9 cellular contexts compared by ENCODE assay signal in genomic region chr6:125191916-125192609, GRCh38. TPM values are rescaled to one million over a fixed set of nuclear protein-coding genes. Genes with fewer than 3 reads are reported as not detected.
A peak's percentile ranks its signal among the peaks of the same experiment; 100 is the strongest.
DNase-seq lines count a peak whose midpoint lies in the region; ATAC-seq and TF ChIP-seq lines count a peak whose summit lies in the region.
"Had no signal": no experiment of that assay in that cellular context is flagged by ENCODE, and none has a peak within 500 bp of the region (broad histone marks: within the 10 kb centered on the region; RNA-seq: fewer than 3 reads in every experiment).

No MANE protein-coding gene starts in this region.

- H2AK5ac ChIP-seq in mesenchymal stem cell (ENCODE audit: low read length, severe bottlenecking) = no peak overlapping the region

- no peak overlapping the region for H3K4me2 ChIP-seq in mesenchymal stem cell (ENCODE audit: low read length, poor library complexity, severe bottlenecking)

- H4K91ac ChIP-seq in mesenchymal stem cell (ENCODE audit: low read length) = no peak overlapping the region

- H3K27ac Mint-ChIP-seq in stimulated activated effector memory CD8-positive, alpha-beta T cell treated with anti-CD3 and anti-CD28 coated beads, Interleukin-12 subunit alpha, Interleukin-12 subunit beta, amount 100 ng/mL, for 72 hours = no peak overlapping the region

- H3K4me3 ChIP-seq in dorsolateral prefrontal cortex (peak overlapping the region in 2 of 59 donors; percentile 6 to 8), mesenchymal stem cell (ENCODE audit: insufficient read depth in 1 of 2, low read depth in 1 of 2, low read length in 2 of 2) (peak overlapping the region in 1 of 2 experiments; percentile 30)

- H2BK12ac ChIP-seq in mesenchymal stem cell (ENCODE audit: low read length in 2 of 2) = no peak overlapping the region

- no peak overlapping the region for H3K18ac ChIP-seq in mesenchymal stem cell (ENCODE audit: low read depth in 1 of 2, low read length in 2 of 2)

- no peaks in the 10 kb centered on the region for H3K4me1 Mint-ChIP-seq in stimulated activated effector memory CD8-positive, alpha-beta T cell treated with anti-CD3 and anti-CD28 coated beads, Interleukin-12 subunit alpha, Interleukin-12 subunit beta, amount 100 ng/mL, for 72 hours

- H3K36me3 ChIP-seq in mesenchymal stem cell (ENCODE audit: control insufficient read depth in 1 of 2, insufficient read depth in 2 of 2, low read depth in 1 of 2, low read length in 2 of 2) = no peaks in the 10 kb centered on the region

- H2AFZ ChIP-seq in mesenchymal stem cell (ENCODE audit: low read depth, low read length) = peak overlapping the region; percentile 39

- peaks cover 7% of the 10 kb centered on the region for H3K4me1 ChIP-seq in mesenchymal stem cell (ENCODE audit: control insufficient read depth, insufficient read depth, low read depth, low read length)

- peak overlapping the region; percentile 56 for H3K9ac ChIP-seq in mesenchymal stem cell (ENCODE audit: low read length)

- 55% methylated on average over 5 of the region's 5 CpGs for WGBS in mesenchymal stem cell

- peak; percentile 78 for DNase-seq in AG20443 (ENCODE audit: low spot score)
- DNase-seq in NCI-H2107 treated with DMSO at 0.1 percent for 48 hours (lab: John Stamatoyannopoulos, UW; ENCODE audit: unreplicated experiment) = peak; percentile 75
- peak; percentile 30 for DNase-seq in activated CD4-positive, alpha-beta T cell treated with anti-CD3 and anti-CD28 coated beads for 1 hour
- DNase-seq in dorsolateral prefrontal cortex = peak in 5 of 10 donors; percentile 9 to 65 (median 43)
- peak; percentile 79 for DNase-seq in mesenchymal stem cell
- DNase-seq in stimulated activated effector memory CD8-positive, alpha-beta T cell treated with anti-CD3 and anti-CD28 coated beads, Interleukin-12 subunit alpha, Interleukin-12 subunit beta, amount 100 ng/mL, for 72 hours (ENCODE audit: low spot score in 2 of 2) = peak; percentile 27 to 58

- intact Hi-C loops in dorsolateral prefrontal cortex (cut with DNase I) = no loop called here

- H3K9me3 Mint-ChIP-seq in stimulated activated effector memory CD8-positive, alpha-beta T cell treated with anti-CD3 and anti-CD28 coated beads, Interleukin-12 subunit alpha, Interleukin-12 subunit beta, amount 100 ng/mL, for 72 hours = no peaks in the 10 kb centered on the region

- no peaks in the 10 kb centered on the region for H3K9me3 ChIP-seq in mesenchymal stem cell (ENCODE audit: control insufficient read depth, low read length)

- no peak overlapping the region for H3K4me3 Mint-ChIP-seq in stimulated activated effector memory CD8-positive, alpha-beta T cell treated with anti-CD3 and anti-CD28 coated beads, Interleukin-12 subunit alpha, Interleukin-12 subunit beta, amount 100 ng/mL, for 72 hours

- no peak overlapping the region for H2BK15ac ChIP-seq in mesenchymal stem cell (ENCODE audit: low read depth, poor library complexity, severe bottlenecking)

- H3K27me3 ChIP-seq in dorsolateral prefrontal cortex = no peaks in the 10 kb centered on the region
- H3K27me3 ChIP-seq in mesenchymal stem cell (ENCODE audit: control insufficient read depth in 1 of 2, insufficient read depth in 1 of 2, low read length in 2 of 2) = no peaks in the 10 kb centered on the region

- H2BK5ac ChIP-seq in mesenchymal stem cell (ENCODE audit: low read depth, low read length, poor library complexity, severe bottlenecking) = no peak overlapping the region

- H3K27ac ChIP-seq in dorsolateral prefrontal cortex = peak overlapping the region in 37 of 59 donors; percentile 1 to 79 (median 41)
- H3K27ac ChIP-seq in mesenchymal stem cell (ENCODE audit: low read length, poor library complexity, severe bottlenecking) = peak overlapping the region; percentile 68

- H2BK120ac ChIP-seq in mesenchymal stem cell (ENCODE audit: low read depth, low read length) = no peak overlapping the region

- peak overlapping the region in 1 of 2 experiments; percentile 65 for H3K14ac ChIP-seq in mesenchymal stem cell (ENCODE audit: low read length in 2 of 2)

- peaks cover 13% of the 10 kb centered on the region for H3K79me1 ChIP-seq in mesenchymal stem cell (replicated peaks; ENCODE audit: low read length, poor library complexity, severe bottlenecking)

- H4K8ac ChIP-seq in mesenchymal stem cell (ENCODE audit: low read length) = no peak overlapping the region

- peak; percentile 98 for ATAC-seq in GM18519 (IDR thresholded peaks at IDR 0.05; ENCODE audit: low FRiP score, unreplicated experiment)
- peak; percentile 94 for ATAC-seq in HG02981 (IDR thresholded peaks at IDR 0.05; ENCODE audit: unreplicated experiment)
- ATAC-seq in stimulated activated effector memory CD8-positive, alpha-beta T cell treated with anti-CD3 and anti-CD28 coated beads, Interleukin-12 subunit alpha, Interleukin-12 subunit beta, amount 100 ng/mL, for 72 hours = peak; percentile 88

- no peaks in the 10 kb centered on the region for H3K36me3 Mint-ChIP-seq in stimulated activated effector memory CD8-positive, alpha-beta T cell treated with anti-CD3 and anti-CD28 coated beads, Interleukin-12 subunit alpha, Interleukin-12 subunit beta, amount 100 ng/mL, for 72 hours

- H3K4ac ChIP-seq in mesenchymal stem cell (ENCODE audit: low read depth in 1 of 2, low read length in 2 of 2) = no peak overlapping the region

- TF ChIP-seq CTCF in dorsolateral prefrontal cortex (IDR thresholded peaks at IDR 0.05 in 54 of 56, conservative IDR thresholded peaks at IDR 0.05 in 2 of 56; ENCODE audit: low read depth in 1 of 56, partially characterized antibody in 56 of 56) = peak; percentile 40 to 81 (median 60)

- H3K23ac ChIP-seq in mesenchymal stem cell (ENCODE audit: low read length in 2 of 2) = no peak overlapping the region

RNA-seq across cellular contexts. Expression of gene TPD52L1, which starts 38.5 kb away (rescaled TPM):
- 100 to 1,000 TPM in 53 of 120 experiments, 10 to 100 TPM in 67; 42.2 to 338 (median 95.8) TPM for total RNA-seq in dorsolateral prefrontal cortex
- 6.5 TPM for polyA plus RNA-seq in mesenchymal stem cell (2013, experiment 1 of 2)
- 5.5 TPM for polyA plus RNA-seq in mesenchymal stem cell (2013, experiment 2 of 2)
- total RNA-seq: T-helper 1 cell treated with Interleukin-12 subunit alpha and Interleukin-12 subunit beta and Interleukin-4 antibody, amounts not matched to agents 30 ng/mL and 1 ng/mL, for 36 hours had no signal
